8 cellular contexts compared by ENCODE assay signal in the genomic region with DNA sequence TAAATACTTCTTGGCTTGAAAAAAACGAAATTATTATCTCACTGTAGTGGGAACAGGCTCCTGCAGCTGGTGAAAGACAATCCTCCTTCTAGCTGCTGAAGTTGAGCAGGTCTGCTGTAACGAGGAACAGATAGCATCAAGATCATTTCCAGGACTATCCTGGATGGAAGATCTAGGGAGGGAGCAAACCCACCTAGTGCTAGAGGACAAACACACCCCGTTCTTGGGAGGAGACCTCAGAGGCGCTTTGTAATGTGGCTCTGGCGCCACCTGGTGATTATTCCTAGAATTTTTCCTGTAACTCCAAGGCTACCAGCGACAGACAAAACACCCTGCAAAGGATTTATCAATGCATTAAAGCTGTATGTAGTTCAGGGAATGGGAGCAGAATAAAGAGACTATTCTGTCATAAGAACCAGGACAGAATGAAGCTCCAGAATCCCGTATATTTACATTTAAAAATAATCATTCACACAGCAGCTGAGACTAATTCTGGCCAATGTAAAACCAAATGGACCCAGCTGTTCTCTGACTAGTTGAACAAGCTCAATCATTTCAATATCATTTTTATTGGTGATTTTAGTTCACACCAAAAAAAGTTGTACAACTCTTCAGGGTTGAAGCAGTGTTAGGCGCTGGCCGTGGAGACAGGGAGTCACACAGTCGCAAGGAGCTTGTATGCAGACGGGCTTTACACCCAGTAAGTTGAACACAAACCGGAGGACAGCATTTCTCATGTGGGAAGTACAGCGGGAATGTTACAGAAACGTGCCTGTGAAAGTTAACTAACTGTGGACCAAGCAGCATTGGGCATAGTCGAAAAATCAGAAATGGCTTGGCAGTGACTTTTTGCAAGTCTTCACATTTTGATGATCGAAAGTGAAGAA.
A peak's percentile ranks its signal among the peaks of the same experiment; 100 is the strongest.
DNase-seq lines count a peak whose midpoint lies in the region; ATAC-seq lines count a peak whose summit lies in the region.

No MANE protein-coding gene starts in this region.

- POLR2A ChIA-PET in activated CD4-positive, alpha-beta memory T cell treated with anti-CD3 and anti-CD28 coated beads for 36 hours (lab: Charles Lee): interaction anchor here (0.6 to 1.3 kb wide), 3 partner anchors 290 to 1717 kb away, joined by 3 to 4 read pairs (median 3); a partner anchor contains a TSS

- H3K4me1 Mint-ChIP-seq in activated CD4-positive, alpha-beta memory T cell treated with anti-CD3 and anti-CD28 coated beads for 36 hours (ENCODE audit: low read depth): no peaks in the 10 kb centered on the region

- no peaks in the 10 kb centered on the region for H3K4me1 ChIP-seq in effector memory CD4-positive, alpha-beta T cell (ENCODE audit: control insufficient read depth, insufficient read depth, low read length, poor library complexity, severe bottlenecking)
- H3K4me1 ChIP-seq in mesodermal cell (ENCODE audit: control insufficient read depth, insufficient read depth, low read length, poor library complexity, severe bottlenecking): peaks cover 7% of the 10 kb centered on the region

- intact Hi-C loops in activated CD4-positive, alpha-beta memory T cell treated with anti-CD3 and anti-CD28 coated beads for 36 hours (cut with micrococcal nuclease): loop anchor here (1.0 to 10.0 kb wide), 5 partner anchors 288 to 1178 kb away; no protein-coding TSS in a partner anchor

- H3K4me3 ChIP-seq in effector memory CD4-positive, alpha-beta T cell (ENCODE audit: insufficient read depth, low read depth, low read length, poor library complexity, severe bottlenecking): no peak overlapping the region
- no peak overlapping the region for H3K4me3 ChIP-seq in mesodermal cell (ENCODE audit: extremely low read depth, insufficient read depth, low read length, poor library complexity, severe bottlenecking)

- CTCF ChIA-PET in activated CD4-positive, alpha-beta memory T cell treated with anti-CD3 and anti-CD28 coated beads for 36 hours (lab: Charles Lee): interaction anchor here (0.5 to 2.4 kb wide), 74 partner anchors 8 to 1541 kb away, joined by 3 to 37 read pairs (median 4); a partner anchor contains a TSS

- no peaks in the 10 kb centered on the region for H3K27me3 ChIP-seq in effector memory CD4-positive, alpha-beta T cell (replicated peaks; ENCODE audit: control insufficient read depth, insufficient read depth, low read length, poor library complexity, severe bottlenecking)

- H3K9me3 ChIP-seq in effector memory CD4-positive, alpha-beta T cell (ENCODE audit: control insufficient read depth, low read length): no peaks in the 10 kb centered on the region
- H3K9me3 ChIP-seq in mesodermal cell (ENCODE audit: control insufficient read depth, low read length): no peaks in the 10 kb centered on the region

- DNase-seq in AG20443 (ENCODE audit: low spot score) (peak; percentile 77), NCI-H748 treated with DMSO at 0.1 percent for 48 hours (lab: John Stamatoyannopoulos, UW) (peak; percentile 60)
- peak; percentile 68 for DNase-seq in activated CD4-positive, alpha-beta memory T cell treated with anti-CD3 and anti-CD28 coated beads for 36 hours
- DNase-seq in effector memory CD4-positive, alpha-beta T cell: peak; percentile 22 to 49 (median 34)
- peak; percentile 15 to 16 for DNase-seq in stimulated activated CD8-positive, alpha-beta memory T cell treated with anti-CD3 and anti-CD28 coated beads, Interleukin-15, amount 100 ng/mL, for 48 hours (ENCODE audit: low read depth in 2 of 2)

- H3K36me3 ChIP-seq in effector memory CD4-positive, alpha-beta T cell (ENCODE audit: control insufficient read depth, insufficient read depth, low read length): no peaks in the 10 kb centered on the region
- no peaks in the 10 kb centered on the region for H3K36me3 ChIP-seq in mesodermal cell (ENCODE audit: control insufficient read depth, insufficient read depth, low read length)

- peaks cover 8% of the 10 kb centered on the region for H3K27me3 Mint-ChIP-seq in activated CD4-positive, alpha-beta memory T cell treated with anti-CD3 and anti-CD28 coated beads for 36 hours

- WGBS in mesodermal cell (ENCODE audit: insufficient coverage in 2 of 2), 2 experiments: 55 to 64% methylated on average over 11 to 15 of the region's 16 CpGs

- H3K9me3 Mint-ChIP-seq in activated CD4-positive, alpha-beta memory T cell treated with anti-CD3 and anti-CD28 coated beads for 36 hours: no peaks in the 10 kb centered on the region

- H3K27ac ChIP-seq in effector memory CD4-positive, alpha-beta T cell (ENCODE audit: insufficient read depth, low read length, poor library complexity, severe bottlenecking): no peak overlapping the region
- H3K27ac ChIP-seq in mesodermal cell (ENCODE audit: low read depth, low read length, severe bottlenecking): peak overlapping the region; percentile 17

- H3K36me3 Mint-ChIP-seq in activated CD4-positive, alpha-beta memory T cell treated with anti-CD3 and anti-CD28 coated beads for 36 hours: no peaks in the 10 kb centered on the region

- no peak overlapping the region for H3K4me3 Mint-ChIP-seq in activated CD4-positive, alpha-beta memory T cell treated with anti-CD3 and anti-CD28 coated beads for 36 hours

- ATAC-seq in GM19035 (IDR thresholded peaks at IDR 0.05; ENCODE audit: unreplicated experiment): peak; percentile 84
- ATAC-seq in HG03432 (IDR thresholded peaks at IDR 0.05; ENCODE audit: unreplicated experiment): peak; percentile 91

- no peak overlapping the region for H3K27ac Mint-ChIP-seq in activated CD4-positive, alpha-beta memory T cell treated with anti-CD3 and anti-CD28 coated beads for 36 hours

Comparison
In these comparisons a context has a peak if more than half of its experiments do, and no peak if none do; other contexts are left out.
1. DNase-seq: peak in every context shown above with its lines; median percentile 77 in AG20443; 68 in activated CD4-positive, alpha-beta memory T cell treated with anti-CD3 and anti-CD28 coated beads for 36 hours; 60 in NCI-H748 treated with DMSO at 0.1 percent for 48 hours; 34 in effector memory CD4-positive, alpha-beta T cell; 16 in stimulated activated CD8-positive, alpha-beta memory T cell treated with anti-CD3 and anti-CD28 coated beads, Interleukin-15, amount 100 ng/mL, for 48 hours.